28 cellular contexts compared by ENCODE assay signal in the genomic region with DNA sequence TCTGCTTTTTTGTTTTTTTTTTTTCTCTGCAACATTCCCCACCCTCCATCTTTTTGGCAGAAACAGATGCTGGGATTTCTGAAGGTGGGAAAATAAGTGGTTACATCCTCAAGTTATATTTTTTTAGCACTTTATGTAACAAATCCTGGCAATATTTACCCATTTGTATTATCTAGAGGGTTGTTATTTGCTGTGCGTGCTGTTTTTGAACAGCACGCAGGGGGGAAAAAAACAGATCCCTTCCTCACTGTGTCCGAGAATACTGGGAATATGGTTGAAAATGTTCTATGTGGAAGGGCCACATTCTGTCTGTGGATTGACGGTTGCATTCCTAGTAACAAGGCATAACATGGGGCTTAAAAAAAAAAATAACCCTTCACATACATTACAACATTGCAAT.
"Had no signal": no experiment of that assay in that cellular context is flagged by ENCODE, and none has a peak within 500 bp of the region (broad histone marks: within the 10 kb centered on the region; RNA-seq: fewer than 3 reads in every experiment).

No MANE protein-coding gene starts in this region.

- H3K27me3 ChIP-seq: colonic mucosa, esophagus muscularis mucosa, esophagus squamous epithelium, foreskin keratinocyte, gastrocnemius medialis, gastroesophageal sphincter had no signal

- ATAC-seq: effector memory CD8-positive, alpha-beta T cell; esophagus mucosa; foreskin keratinocyte; gastrocnemius medialis; gastroesophageal sphincter; heart left ventricle; heart right ventricle had no signal

- H3K4me1 ChIP-seq: colonic mucosa, esophagus muscularis mucosa, esophagus squamous epithelium, foreskin keratinocyte, gastrocnemius medialis, gastroesophageal sphincter, heart left ventricle, heart right ventricle had no signal

- FAIRE-seq: colon, endometrium, endothelial cell of umbilical vein, frontal cortex had no signal

- H3K27ac ChIP-seq: colonic mucosa, coronary artery, dorsolateral prefrontal cortex, epithelial cell of prostate, esophagus muscularis mucosa, esophagus squamous epithelium, foreskin keratinocyte, gastrocnemius medialis, gastroesophageal sphincter, heart left ventricle, heart right ventricle had no signal

- H3K4me3 ChIP-seq: colonic mucosa, coronary artery, dorsolateral prefrontal cortex, esophagus muscularis mucosa, esophagus squamous epithelium, gastrocnemius medialis, gastroesophageal sphincter, heart left ventricle, heart right ventricle had no signal

- H3K36me3 ChIP-seq: colonic mucosa, esophagus muscularis mucosa, esophagus squamous epithelium, gastrocnemius medialis, gastroesophageal sphincter, heart left ventricle, heart right ventricle had no signal

- DNase-seq: colonic mucosa; cortex of kidney; dermis blood vessel endothelial cell; dorsolateral prefrontal cortex; effector CD4-positive, alpha-beta T cell; effector CD8-positive, alpha-beta T cell; effector memory CD4-positive, alpha-beta T cell; effector memory CD8-positive, alpha-beta T cell; endodermal cell; erythroblast; esophagus squamous epithelium; foreskin fibroblast; foreskin keratinocyte; foreskin melanocyte; gastrocnemius medialis; glutamatergic neuron; head of caudate nucleus; heart left ventricle; heart right ventricle had no signal

- H3K9me3 ChIP-seq: colonic mucosa, esophagus muscularis mucosa, esophagus squamous epithelium, gastrocnemius medialis, gastroesophageal sphincter, heart left ventricle, heart right ventricle had no signal
